In genomic region chr2:99697811-99698568, GRCh38 we compare ENCODE assay signal across 11 cellular contexts.
DNase-seq lines count a peak whose midpoint lies in the region; ATAC-seq, FAIRE-seq and TF ChIP-seq lines count a peak whose summit lies in the region.
"Had no signal": no experiment of that assay in that cellular context is flagged by ENCODE, and none has a peak within 500 bp of the region (broad histone marks: within the 10 kb centered on the region; RNA-seq: fewer than 3 reads in every experiment).

No MANE protein-coding gene starts in this region.

- no peak overlapping the region for H3K4me3 ChIP-seq in astrocyte (ENCODE audit: insufficient read depth, low read depth, low read length)
- H3K4me3 ChIP-seq in heart left ventricle, result no peak overlapping the region
- H3K4me3 ChIP-seq in tibial artery, result no peak overlapping the region

- peak overlapping the region; percentile 67 for H3K4me2 ChIP-seq in astrocyte (ENCODE audit: low read length)

- peak; percentile 79 for FAIRE-seq in astrocyte (lab: Jason Lieb, UNC)

- H3K27me3 ChIP-seq in astrocyte (ENCODE audit: insufficient read depth, low read length), result no peaks in the 10 kb centered on the region
- no peaks in the 10 kb centered on the region for H3K27me3 ChIP-seq in heart left ventricle
- H3K27me3 ChIP-seq in tibial artery, result no peaks in the 10 kb centered on the region

- ATAC-seq in heart left ventricle, result peak; percentile 64 to 94 (median 82)

- peaks cover 24% of the 10 kb centered on the region for H3K4me1 ChIP-seq in astrocyte (ENCODE audit: insufficient read depth, low read length)
- H3K4me1 ChIP-seq in heart left ventricle, result peaks cover 0 to 47% (median 8%) of the 10 kb centered on the region in 12 donors
- peaks cover 0 to 47% (median 16%) of the 10 kb centered on the region in 4 donors for H3K4me1 ChIP-seq in tibial artery

- no peaks in the 10 kb centered on the region for H3K36me3 Mint-ChIP-seq in astrocyte (ENCODE audit: low read depth, unreplicated experiment)

- no peak for TF ChIP-seq CTCF in astrocyte (IDR thresholded peaks at IDR 0.05; ENCODE audit: insufficient read depth, low read depth, low read length)
- TF ChIP-seq CTCF in heart left ventricle (IDR thresholded peaks at IDR 0.05), result no peak
- no peak for TF ChIP-seq CTCF in tibial artery (IDR thresholded peaks at IDR 0.05)

- no peaks in the 10 kb centered on the region for H3K79me2 ChIP-seq in astrocyte (ENCODE audit: insufficient read depth, low read length)

- TF ChIP-seq POLR2A in heart left ventricle (IDR thresholded peaks at IDR 0.05), result no peak

- intact Hi-C loops in heart left ventricle (cut with DNase I) (loop anchor here in 3 of 10 donors (5.0 to 10.0 kb wide), 3 partner anchors 46 to 63 kb away; no protein-coding TSS in a partner anchor), tibial artery (cut with DNase I; ENCODE audit: low total_unique reads) (no loop called here)

- H3K27ac ChIP-seq in astrocyte (ENCODE audit: low read depth, low read length) (peak overlapping the region; percentile 54), heart left ventricle (peak overlapping the region in 6 of 12 donors; percentile 11 to 53 (median 40)), tibial artery (no peak overlapping the region)

- H2AFZ ChIP-seq in astrocyte (ENCODE audit: low read depth, low read length), result no peak overlapping the region

- H3K9me3 Mint-ChIP-seq in astrocyte (ENCODE audit: unreplicated experiment), result no peaks in the 10 kb centered on the region
- H3K9me3 Mint-ChIP-seq: activated B cell treated with CpG ODN at 0.5 μM for 24 hours; activated T-helper 1 cell treated with anti-CD3 and anti-CD28 coated beads, Interleukin-12 subunit alpha, Interleukin-12 subunit beta, Interleukin-2, Interleukin-4 antibody, amounts not matched to agents 30 ng/mL and 10 ng/mL and 1 ng/mL, durations not matched to agents 14 hours and 24 hours and 36 hours had no signal

- no peaks in the 10 kb centered on the region for H3K36me3 ChIP-seq in astrocyte (ENCODE audit: insufficient read depth, low read length)
- no peaks in the 10 kb centered on the region for H3K36me3 ChIP-seq in heart left ventricle
- no peaks in the 10 kb centered on the region for H3K36me3 ChIP-seq in tibial artery

- no peak overlapping the region for H3K9ac ChIP-seq in astrocyte (ENCODE audit: low read length)

- H4K20me1 ChIP-seq in astrocyte (ENCODE audit: insufficient read depth, low read length), result no peaks in the 10 kb centered on the region

- H3K4me3 Mint-ChIP-seq in astrocyte (ENCODE audit: unreplicated experiment), result no peak overlapping the region
- H3K4me3 Mint-ChIP-seq: activated B cell treated with CpG ODN at 0.5 μM for 24 hours; activated T-helper 1 cell treated with anti-CD3 and anti-CD28 coated beads, Interleukin-12 subunit alpha, Interleukin-12 subunit beta, Interleukin-2, Interleukin-4 antibody, amounts not matched to agents 30 ng/mL and 10 ng/mL and 1 ng/mL, durations not matched to agents 14 hours and 24 hours and 36 hours had no signal

- H3K27ac Mint-ChIP-seq in astrocyte (ENCODE audit: unreplicated experiment), result no peak overlapping the region
- H3K27ac Mint-ChIP-seq: activated B cell treated with CpG ODN at 0.5 μM for 24 hours; activated T-helper 1 cell treated with anti-CD3 and anti-CD28 coated beads, Interleukin-12 subunit alpha, Interleukin-12 subunit beta, Interleukin-2, Interleukin-4 antibody, amounts not matched to agents 30 ng/mL and 10 ng/mL and 1 ng/mL, durations not matched to agents 14 hours and 24 hours and 36 hours had no signal

- peak; percentile 21 for DNase-seq in HK-2 (ENCODE audit: unreplicated experiment)
- peak; percentile 98 for DNase-seq in astrocyte (ENCODE audit: low read depth)
- peak in 4 of 5 donors; percentile 43 to 70 (median 50) for DNase-seq in heart left ventricle
- DNase-seq in tibial artery, result peak; percentile 70
- no peak for DNase-seq in SHP77 (lab: John Stamatoyannopoulos, UW)
- no peak for DNase-seq in islet precursor cell
- DNase-seq in NOMO-1 treated with dmso at 0.1 percent for 144 hours (lab: John Stamatoyannopoulos, UW; ENCODE audit: unreplicated experiment), result no peak
- no peak for DNase-seq in NCI-H2196 (lab: John Stamatoyannopoulos, UW; ENCODE audit: unreplicated experiment)
- DNase-seq: activated B cell treated with CpG ODN at 0.5 μM for 24 hours, RPMI8226 had no signal

- H3K27me3 Mint-ChIP-seq in astrocyte (ENCODE audit: low read depth, unreplicated experiment), result no peaks in the 10 kb centered on the region
- H3K27me3 Mint-ChIP-seq: activated B cell treated with CpG ODN at 0.5 μM for 24 hours had no signal

- peaks cover 41% of the 10 kb centered on the region for H3K4me1 Mint-ChIP-seq in astrocyte (ENCODE audit: low read depth, unreplicated experiment)
- H3K4me1 Mint-ChIP-seq: activated B cell treated with CpG ODN at 0.5 μM for 24 hours had no signal

- no peaks in the 10 kb centered on the region for H3K9me3 ChIP-seq in astrocyte (ENCODE audit: insufficient read depth, low read depth, low read length)
- H3K9me3 ChIP-seq in heart left ventricle, result no peaks in the 10 kb centered on the region
- H3K9me3 ChIP-seq in tibial artery, result no peaks in the 10 kb centered on the region

Comparison
In these comparisons a context has a peak if more than half of its experiments do, and no peak if none do; other contexts are left out.
1. DNase-seq: peak in HK-2 (single experiment), astrocyte (single experiment), heart left ventricle (4 of 5) and tibial artery (2 of 2); none in SHP77 (0 of 2), islet precursor cell (single experiment), NOMO-1 treated with dmso at 0.1 percent for 144 hours (single experiment) and NCI-H2196 (single experiment).